8 cellular contexts compared by ENCODE assay signal in genomic region chr6:63574554-63574900, GRCh38. TPM values are rescaled to one million over a fixed set of nuclear protein-coding genes. Genes with fewer than 3 reads are reported as not detected.
DNase-seq lines count a peak whose midpoint lies in the region; ATAC-seq and TF ChIP-seq lines count a peak whose summit lies in the region.

No MANE protein-coding gene starts in this region.

- no peaks in the 10 kb centered on the region for H3K27me3 ChIP-seq in trophoblast cell (ENCODE audit: insufficient read depth, low read length)

- H3K79me1 ChIP-seq in trophoblast cell (ENCODE audit: low read length): peaks cover 23% of the 10 kb centered on the region

- DNase-seq in Calu3: no peak
- no peak for DNase-seq in RWPE1 (ENCODE audit: low spot score)
- no peak for DNase-seq in epithelial cell of prostate (ENCODE audit: low read depth, low spot score)
- no peak for DNase-seq in trophoblast cell
- no peak for DNase-seq in UCSD-AML1 (lab: John Stamatoyannopoulos, UW; ENCODE audit: unreplicated experiment)
- no peak for DNase-seq in dedifferentiated amniotic fluid mesenchymal stem cell (ENCODE audit: extremely low spot score)

- H2AFZ ChIP-seq in trophoblast cell (ENCODE audit: insufficient read depth, low read length, poor library complexity): no peak overlapping the region

- H2AK5ac ChIP-seq in trophoblast cell (ENCODE audit: low read length): no peak overlapping the region

- H4K12ac ChIP-seq in trophoblast cell (ENCODE audit: low read depth, low read length): no peak overlapping the region

- no peak overlapping the region for H2BK5ac ChIP-seq in trophoblast cell (ENCODE audit: low read depth, low read length, poor library complexity)

- H3K18ac ChIP-seq in trophoblast cell (ENCODE audit: low read length): no peak overlapping the region

- no peak overlapping the region for H3K14ac ChIP-seq in trophoblast cell (ENCODE audit: low read length)

- no peak overlapping the region for H3K4me3 ChIP-seq in trophoblast cell (ENCODE audit: low read depth, low read length)

- H3K9ac ChIP-seq in trophoblast cell (ENCODE audit: low read length): no peak overlapping the region

- H3K4me3 Mint-ChIP-seq in Calu3 (ENCODE audit: low read depth, unreplicated experiment): peak overlapping the region; percentile 88

- CTCF ChIA-PET in Calu3 (lab: Charles Lee) (interaction anchor here (0.7 to 2.5 kb wide), 5 partner anchors 18 to 222 kb away, joined by 3 to 20 read pairs (median 5); no protein-coding TSS in a partner anchor), RWPE1 (lab: Yijun Ruan, JAX) (interaction anchor here (0.5 to 2.0 kb wide), 6 partner anchors 26 to 1287 kb away, joined by 3 to 14 read pairs (median 4); no protein-coding TSS in a partner anchor)

- H3K4ac ChIP-seq in trophoblast cell (ENCODE audit: low read depth, low read length): no peak overlapping the region

- peaks cover 11% of the 10 kb centered on the region for H3K4me1 Mint-ChIP-seq in Calu3 (ENCODE audit: low read depth, unreplicated experiment)

- H3K9me3 Mint-ChIP-seq in Calu3 (ENCODE audit: low read depth, unreplicated experiment): no peaks in the 10 kb centered on the region

- POLR2A ChIA-PET in RWPE1 (lab: Yijun Ruan, JAX; ENCODE audit: low non-redundant PET): no interaction called here

- H3K27ac Mint-ChIP-seq in Calu3 (ENCODE audit: unreplicated experiment): peak overlapping the region; percentile 95

- no peaks in the 10 kb centered on the region for H3K9me3 ChIP-seq in trophoblast cell (ENCODE audit: insufficient read depth, low read depth, low read length)

- no TSS peak for BruUV-seq in Calu3 (replicated peaks; lab: Mats Ljungman, UMichigan)

- TF ChIP-seq CTCF in Calu3 (IDR thresholded peaks at IDR 0.05; ENCODE audit: unreplicated experiment) (no peak), RWPE1 (conservative IDR thresholded peaks at IDR 0.05; ENCODE audit: low read depth) (peak; percentile 33)

- no peak overlapping the region for H3K23ac ChIP-seq in trophoblast cell (ENCODE audit: low read length)

- peak overlapping the region; percentile 79 for H3K4me2 ChIP-seq in trophoblast cell (ENCODE audit: low read length)

- H3K27ac ChIP-seq in RWPE1: no peak overlapping the region
- peak overlapping the region; percentile 98 for H3K27ac ChIP-seq in epithelial cell of prostate
- peak overlapping the region; percentile 99 for H3K27ac ChIP-seq in trophoblast cell (ENCODE audit: low read depth, low read length)

- no peak overlapping the region for H4K91ac ChIP-seq in trophoblast cell (ENCODE audit: low read depth, low read length)

- H3K4me1 ChIP-seq in trophoblast cell (ENCODE audit: control insufficient read depth in 1 of 2, insufficient read depth in 2 of 2, low read length in 2 of 2): peaks cover 0 to 2% of the 10 kb centered on the region in 2 experiments

- intact Hi-C loops in Calu3 (cut with micrococcal nuclease; ENCODE audit: unreplicated experiment): loop anchor here (1.0 kb wide), 1 partner anchor 222 kb away; no protein-coding TSS in a partner anchor

- no peak overlapping the region for H4K8ac ChIP-seq in trophoblast cell (ENCODE audit: low read depth, low read length)

- peaks cover 15% of the 10 kb centered on the region for H3K79me2 ChIP-seq in trophoblast cell (ENCODE audit: control insufficient read depth, insufficient read depth, low read length, poor library complexity)

- peaks cover 6 to 9% of the 10 kb centered on the region in 2 experiments for H3K36me3 ChIP-seq in trophoblast cell (ENCODE audit: control insufficient read depth in 1 of 2, insufficient read depth in 2 of 2, low read length in 2 of 2)

- no peak overlapping the region for H2BK12ac ChIP-seq in trophoblast cell (ENCODE audit: low read length)

- H2BK120ac ChIP-seq in trophoblast cell (ENCODE audit: insufficient read depth, low read length, poor library complexity): no peak overlapping the region

- peaks cover 53% of the 10 kb centered on the region for H3K36me3 Mint-ChIP-seq in Calu3 (ENCODE audit: insufficient read depth, unreplicated experiment)

- ATAC-seq in GM18867 (IDR thresholded peaks at IDR 0.05; ENCODE audit: unreplicated experiment): no peak
- no peak for ATAC-seq in GM18517 (IDR thresholded peaks at IDR 0.05; ENCODE audit: unreplicated experiment)

- WGBS in trophoblast cell (ENCODE audit: extremely low coverage, insufficient coverage, insufficient read length): no CpG with 5 or more reads among the region's 2 CpGs

- H3K27me3 Mint-ChIP-seq in Calu3 (ENCODE audit: unreplicated experiment): no peaks in the 10 kb centered on the region

RNA-seq across cellular contexts. Expression of gene PTP4A1, which starts 2.2 kb away (rescaled TPM):
- total RNA-seq in Calu3 (2022): 97.3 and 110 TPM in 2 replicates
- 144 and 154 TPM in 2 replicates for polyA plus RNA-seq in trophoblast cell (2013)
